8 cellular contexts compared by ENCODE assay signal in the genomic region with DNA sequence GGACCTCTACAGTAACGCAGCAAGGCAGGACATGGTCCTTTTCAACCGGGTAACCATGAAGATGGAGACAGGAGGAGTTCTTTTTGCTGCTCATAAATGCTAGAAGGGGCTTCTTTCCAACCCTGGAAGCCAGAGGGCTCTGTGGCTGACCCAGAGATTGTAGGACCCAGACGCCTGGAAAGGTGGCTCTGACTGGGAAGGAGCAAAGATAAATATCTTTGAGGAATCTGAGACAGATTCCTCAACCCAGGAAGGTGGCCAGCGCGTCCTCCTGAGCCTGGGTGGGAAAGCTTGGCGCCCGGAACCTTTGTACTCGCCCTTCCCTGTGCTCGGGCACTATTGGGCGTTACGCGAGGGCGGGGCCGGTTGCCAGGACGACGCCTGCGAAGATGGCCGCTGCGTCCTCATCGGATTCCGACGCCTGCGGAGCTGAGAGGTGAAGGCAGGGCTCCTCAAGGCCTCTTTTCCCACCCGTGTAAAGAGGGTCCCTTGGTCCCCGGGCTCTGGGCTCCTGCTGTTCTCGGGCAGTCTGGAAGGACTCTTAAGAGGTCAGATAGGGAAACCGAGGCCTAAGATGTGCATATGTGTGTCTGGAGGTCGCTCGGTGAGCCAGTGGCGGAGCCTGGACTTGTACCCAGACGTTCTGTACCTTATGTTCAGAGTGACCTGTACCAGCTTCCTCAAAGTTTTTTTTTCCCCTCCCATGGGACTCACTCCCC. TPM values are rescaled to one million over a fixed set of nuclear protein-coding genes. Genes with fewer than 3 reads are reported as not detected.
A peak's percentile ranks its signal among the peaks of the same experiment; 100 is the strongest.
DNase-seq lines count a peak whose midpoint lies in the region; ATAC-seq and TF ChIP-seq lines count a peak whose summit lies in the region.

A gene (plus strand): TSS at position 365 of the 719 bp plus-strand sequence. CDS start 25 bp downstream, at position 390.

- no peaks in the 10 kb centered on the region for H3K27me3 Mint-ChIP-seq in neural crest cell (ENCODE audit: low read depth)
- H3K27me3 Mint-ChIP-seq in stimulated activated naive CD8-positive, alpha-beta T cell treated with anti-CD3 and anti-CD28 coated beads, Interleukin-15, amount 100 ng/mL, for 72 hours = no peaks in the 10 kb centered on the region

- peak; percentile 94 for DNase-seq in D341Med (ENCODE audit: low spot score)
- DNase-seq in Kasumi-1 (lab: John Stamatoyannopoulos, UW) = peak; percentile 74 to 77
- DNase-seq in SHP77 (lab: John Stamatoyannopoulos, UW) = peak; percentile 75 to 77
- DNase-seq in activated effector memory CD4-positive, alpha-beta T cell treated with anti-CD3 and anti-CD28 coated beads, Interleukin-2, amount 50 U/mL, for 16 hours = peak; percentile 94
- peak; percentile 77 for DNase-seq in fibroblast of villous mesenchyme (ENCODE audit: low read depth)
- DNase-seq in neural crest cell (ENCODE audit: low read depth, low spot score) = peak; percentile 84
- DNase-seq in stimulated activated naive CD8-positive, alpha-beta T cell treated with anti-CD3 and anti-CD28 coated beads, Interleukin-15, amount 100 ng/mL, for 72 hours = peak; percentile 80

- peak within 1 kb of the TSS; percentile 99 for H3K4me3 ChIP-seq in fibroblast of villous mesenchyme (ENCODE audit: low read depth, low read length)

- ATAC-seq in GM21576 (IDR thresholded peaks at IDR 0.05; ENCODE audit: unreplicated experiment) = peak; percentile 86
- peak; percentile 99 for ATAC-seq in stimulated activated naive CD8-positive, alpha-beta T cell treated with anti-CD3 and anti-CD28 coated beads, Interleukin-15, amount 100 ng/mL, for 72 hours

- H3K36me3 Mint-ChIP-seq in neural crest cell (ENCODE audit: low read depth) = peaks cover 3% of the 10 kb centered on the region

- TF ChIP-seq CTCF in fibroblast of villous mesenchyme (IDR thresholded peaks at IDR 0.05; ENCODE audit: insufficient read depth, low read depth, low read length) (no peak), neural crest cell (conservative IDR thresholded peaks at IDR 0.05) (no peak)

- peak within 1 kb of the TSS; percentile 96 for H3K27ac Mint-ChIP-seq in neural crest cell (ENCODE audit: unreplicated experiment)
- H3K27ac Mint-ChIP-seq in stimulated activated naive CD8-positive, alpha-beta T cell treated with anti-CD3 and anti-CD28 coated beads, Interleukin-15, amount 100 ng/mL, for 72 hours = peak within 1 kb of the TSS; percentile 59 to 65

- peaks cover 14% of the 10 kb centered on the region for H3K4me1 Mint-ChIP-seq in neural crest cell
- peaks cover 16% of the 10 kb centered on the region for H3K4me1 Mint-ChIP-seq in stimulated activated naive CD8-positive, alpha-beta T cell treated with anti-CD3 and anti-CD28 coated beads, Interleukin-15, amount 100 ng/mL, for 72 hours

- H3K9me3 Mint-ChIP-seq in neural crest cell = no peaks in the 10 kb centered on the region
- no peaks in the 10 kb centered on the region for H3K9me3 Mint-ChIP-seq in stimulated activated naive CD8-positive, alpha-beta T cell treated with anti-CD3 and anti-CD28 coated beads, Interleukin-15, amount 100 ng/mL, for 72 hours

- peak within 1 kb of the TSS; percentile 97 for H3K4me3 Mint-ChIP-seq in neural crest cell
- peak within 1 kb of the TSS; percentile 95 for H3K4me3 Mint-ChIP-seq in stimulated activated naive CD8-positive, alpha-beta T cell treated with anti-CD3 and anti-CD28 coated beads, Interleukin-15, amount 100 ng/mL, for 72 hours

RNA-seq across cellular contexts. Expression of the gene that starts here (rescaled TPM):
- total RNA-seq in fibroblast of villous mesenchyme (25.4 and 34.5 TPM in 2 replicates), neural crest cell (54.7 and 56.1 TPM in 2 replicates)

Comparison
In these comparisons a context has a peak if more than half of its experiments do, and no peak if none do; other contexts are left out.
1. Peak in every context shown above with its lines: DNase-seq, ATAC-seq and H3K4me3 ChIP-seq.